20 cellular contexts compared by ENCODE assay signal in the genomic region with DNA sequence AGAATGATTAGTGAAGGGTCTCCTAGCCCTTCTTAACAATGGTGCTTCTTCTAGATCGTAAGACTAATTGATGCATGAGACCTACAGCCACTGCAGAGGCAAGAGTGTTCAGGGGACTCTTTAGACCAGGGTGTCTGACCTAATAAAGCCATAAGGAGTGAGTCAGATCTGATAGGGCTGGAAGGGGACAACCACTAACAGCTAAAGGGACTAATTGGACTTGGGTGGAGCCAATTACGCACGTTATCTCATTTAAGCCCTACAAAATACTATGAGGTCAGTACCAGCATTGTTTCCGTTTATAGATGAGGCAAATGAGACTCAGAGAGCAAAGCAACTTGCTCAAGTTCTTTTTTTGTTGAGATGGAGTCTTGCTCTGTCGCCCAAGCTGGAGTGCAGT. TPM values are rescaled to one million over a fixed set of nuclear protein-coding genes. Genes with fewer than 3 reads are reported as not detected.
DNase-seq lines count a peak whose midpoint lies in the region; ATAC-seq and TF ChIP-seq lines count a peak whose summit lies in the region.
"Had no signal": no experiment of that assay in that cellular context is flagged by ENCODE, and none has a peak within 500 bp of the region (broad histone marks: within the 10 kb centered on the region; RNA-seq: fewer than 3 reads in every experiment).

No MANE protein-coding gene starts in this region.

- peaks cover 0 to 5% (median 0%) of the 10 kb centered on the region in 7 donors for H3K9me3 Mint-ChIP-seq in CD14-positive monocyte
- H3K9me3 Mint-ChIP-seq in activated T-helper 17 cell treated with anti-CD3 and anti-CD28 coated beads, Interleukin-2, amount 50 U/mL, for 72 hours: no peaks in the 10 kb centered on the region

- H2BK12ac ChIP-seq in trophoblast cell (ENCODE audit: low read length): no peak overlapping the region

- no peaks in the 10 kb centered on the region for H3K79me1 ChIP-seq in trophoblast cell (ENCODE audit: low read length)

- no peak overlapping the region for H3K9ac ChIP-seq in trophoblast cell (ENCODE audit: low read length)

- intact Hi-C loops in CD14-positive monocyte (cut with micrococcal nuclease): loop anchor here in 1 of 2 donors (5.0 kb wide), 1 partner anchor 40 kb away; no protein-coding TSS in a partner anchor

- no peak overlapping the region for H3K18ac ChIP-seq in trophoblast cell (ENCODE audit: low read length)

- H3K4me3 Mint-ChIP-seq in CD14-positive monocyte: no peak overlapping the region
- no peak overlapping the region for H3K4me3 Mint-ChIP-seq in activated T-helper 17 cell treated with anti-CD3 and anti-CD28 coated beads, Interleukin-2, amount 50 U/mL, for 72 hours

- H2BK5ac ChIP-seq in trophoblast cell (ENCODE audit: low read depth, low read length, poor library complexity): no peak overlapping the region

- H3K4me3 ChIP-seq in trophoblast cell (ENCODE audit: low read depth, low read length): no peak overlapping the region
- H3K4me3 ChIP-seq: A549 had no signal

- no peak overlapping the region for H4K12ac ChIP-seq in trophoblast cell (ENCODE audit: low read depth, low read length)

- H3K27ac ChIP-seq in trophoblast cell (ENCODE audit: low read depth, low read length): no peak overlapping the region
- H3K27ac ChIP-seq: A549 had no signal

- no peaks in the 10 kb centered on the region for H3K27me3 ChIP-seq in trophoblast cell (ENCODE audit: insufficient read depth, low read length)

- H3K4ac ChIP-seq in trophoblast cell (ENCODE audit: low read depth, low read length): no peak overlapping the region

- peak overlapping the region; percentile 93 to 99 (median 96) for H3K27ac Mint-ChIP-seq in CD14-positive monocyte
- no peak overlapping the region for H3K27ac Mint-ChIP-seq in activated T-helper 17 cell treated with anti-CD3 and anti-CD28 coated beads, Interleukin-2, amount 50 U/mL, for 72 hours

- no peak overlapping the region for H4K91ac ChIP-seq in trophoblast cell (ENCODE audit: low read depth, low read length)

- DNase-seq in CD14-positive monocyte (ENCODE audit: low spot score): no peak
- peak; percentile 79 for DNase-seq in NCI-H82 treated with DMSO at 0.1 percent for 48 hours (lab: John Stamatoyannopoulos, UW; ENCODE audit: unreplicated experiment)
- DNase-seq in trophoblast cell: peak; percentile 36 to 38
- DNase-seq: C1 segment of cervical spinal cord, DMS 273 treated with DMSO at 0.1 percent for 48 hours, HCEC 1CT, NCI-H1436 treated with DMSO at 0.1 percent for 48 hours, NCI-H2029 treated with DMSO at 0.1 percent for 48 hours, NCI-H2171 treated with DMSO at 0.1 percent for 48 hours, NCI-H510A, SHP77 treated with DMSO at 0.1 percent for 48 hours had no signal

- WGBS in trophoblast cell (ENCODE audit: extremely low coverage, insufficient coverage, insufficient read length): no CpG with 5 or more reads among the region's 5 CpGs

- peaks cover 61% of the 10 kb centered on the region for H3K4me1 Mint-ChIP-seq in CD14-positive monocyte
- peaks cover 15% of the 10 kb centered on the region for H3K4me1 Mint-ChIP-seq in activated T-helper 17 cell treated with anti-CD3 and anti-CD28 coated beads, Interleukin-2, amount 50 U/mL, for 72 hours

- no peaks in the 10 kb centered on the region for H3K9me3 ChIP-seq in trophoblast cell (ENCODE audit: insufficient read depth, low read depth, low read length)
- H3K9me3 ChIP-seq: A549 had no signal

- H3K14ac ChIP-seq in trophoblast cell (ENCODE audit: low read length): no peak overlapping the region

- no peaks in the 10 kb centered on the region for H3K36me3 ChIP-seq in trophoblast cell (ENCODE audit: control insufficient read depth in 1 of 2, insufficient read depth in 2 of 2, low read length in 2 of 2)

- H3K27me3 Mint-ChIP-seq in CD14-positive monocyte (ENCODE audit: low read depth in 3 of 3): peaks cover 0 to 8% (median 8%) of the 10 kb centered on the region in 3 donors
- H3K27me3 Mint-ChIP-seq in activated T-helper 17 cell treated with anti-CD3 and anti-CD28 coated beads, Interleukin-2, amount 50 U/mL, for 72 hours: peaks cover 3% of the 10 kb centered on the region

- no peak overlapping the region for H2BK120ac ChIP-seq in trophoblast cell (ENCODE audit: insufficient read depth, low read length, poor library complexity)

- H3K23ac ChIP-seq in trophoblast cell (ENCODE audit: low read length): no peak overlapping the region

- peak; percentile 23 for ATAC-seq in activated T-helper 17 cell treated with anti-CD3 and anti-CD28 coated beads, Interleukin-2, amount 50 U/mL, for 72 hours (replicated peaks)
- ATAC-seq in GM19395 (IDR thresholded peaks at IDR 0.05; ENCODE audit: unreplicated experiment) (no peak), GM21423 (IDR thresholded peaks at IDR 0.05; ENCODE audit: unreplicated experiment) (no peak), GM21515 (IDR thresholded peaks at IDR 0.05; ENCODE audit: unreplicated experiment) (no peak), HG03520 (IDR thresholded peaks at IDR 0.05; ENCODE audit: unreplicated experiment) (no peak)
- ATAC-seq: A549, SK-N-SH treated with all-trans-retinoic acid at 6 μM for 48 hours had no signal

- H3K4me1 ChIP-seq in trophoblast cell (ENCODE audit: control insufficient read depth in 1 of 2, insufficient read depth in 2 of 2, low read length in 2 of 2): peaks cover 0 to 3% of the 10 kb centered on the region in 2 experiments

- no peaks in the 10 kb centered on the region for H3K79me2 ChIP-seq in trophoblast cell (ENCODE audit: control insufficient read depth, insufficient read depth, low read length, poor library complexity)

- TF ChIP-seq CTCF in CD14-positive monocyte (IDR thresholded peaks at IDR 0.05): no peak

- H2AFZ ChIP-seq in trophoblast cell (ENCODE audit: insufficient read depth, low read length, poor library complexity): no peak overlapping the region

- no peak overlapping the region for H4K8ac ChIP-seq in trophoblast cell (ENCODE audit: low read depth, low read length)

- H2AK5ac ChIP-seq in trophoblast cell (ENCODE audit: low read length): no peak overlapping the region

- no peak overlapping the region for H3K4me2 ChIP-seq in trophoblast cell (ENCODE audit: low read length)
- H3K4me2 ChIP-seq: A549 had no signal

- peaks cover 0 to 11% of the 10 kb centered on the region in 2 donors for H3K36me3 Mint-ChIP-seq in CD14-positive monocyte
- no peaks in the 10 kb centered on the region for H3K36me3 Mint-ChIP-seq in activated T-helper 17 cell treated with anti-CD3 and anti-CD28 coated beads, Interleukin-2, amount 50 U/mL, for 72 hours (ENCODE audit: low read depth)

RNA-seq across cellular contexts. Expression of gene RNF222, which starts 14.5 kb away (rescaled TPM):
- not detected for polyA plus RNA-seq in CD14-positive monocyte
- total RNA-seq in activated T-helper 17 cell treated with anti-CD3 and anti-CD28 coated beads, Interleukin-2, amount 50 U/mL, for 72 hours: under 1 TPM; 0.09 to 0.21 TPM
- 0.07 and 0.12 TPM in 2 replicates for polyA plus RNA-seq in trophoblast cell (2013)
- total RNA-seq: Daoy, RPMI7951 had no signal
- polyA plus RNA-seq: A549 had no signal

RNA-seq across cellular contexts. Expression of gene NDEL1, which starts 23.6 kb away (rescaled TPM):
- polyA plus RNA-seq in CD14-positive monocyte: 10 to 100 TPM; 29.8 to 39.7 TPM
- total RNA-seq in activated T-helper 17 cell treated with anti-CD3 and anti-CD28 coated beads, Interleukin-2, amount 50 U/mL, for 72 hours: 10 to 100 TPM; 71.9 to 74.1 TPM
- 60.7 and 61.4 TPM in 2 replicates for polyA plus RNA-seq in trophoblast cell (2013)

RNA-seq across cellular contexts. Expression of gene RPL26, which starts 29.1 kb away (rescaled TPM):
- polyA plus RNA-seq in CD14-positive monocyte: 100 to 1,000 TPM; 859 to 884 TPM
- total RNA-seq in activated T-helper 17 cell treated with anti-CD3 and anti-CD28 coated beads, Interleukin-2, amount 50 U/mL, for 72 hours: 1,000 to 10,000 TPM; 2,606 to 3,397 TPM
- polyA plus RNA-seq in trophoblast cell (2013): 4,392 and 4,726 TPM in 2 replicates
